1 cellular context compared by ENCODE assay signal in the genomic region with DNA sequence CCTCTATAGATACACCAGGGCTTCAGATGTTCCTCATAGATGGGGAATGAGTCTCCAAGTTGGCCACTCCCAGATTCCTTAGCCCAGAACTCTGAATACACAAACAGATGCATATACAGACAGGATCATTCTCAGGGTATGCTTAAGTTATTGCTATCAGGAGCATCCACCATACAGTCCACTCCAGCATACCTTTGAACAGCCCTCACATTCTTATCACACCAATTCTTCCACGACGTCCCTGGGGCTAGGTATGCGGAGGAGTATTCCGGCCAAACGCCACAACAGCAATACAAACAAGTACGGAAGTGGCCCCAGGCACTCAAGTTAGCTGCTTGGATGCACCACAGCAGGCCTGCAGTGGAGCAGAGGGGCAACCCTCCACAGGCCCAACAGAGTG.
TF ChIP-seq lines count a peak whose summit lies in the region.

No MANE protein-coding gene starts in this region.

TF ChIP-seq in IMR-90, 13 proteins besides CTCF, POLR2A, EP300 and RAD21 (continued from another document):
- TF ChIP-seq, protein P1, sequence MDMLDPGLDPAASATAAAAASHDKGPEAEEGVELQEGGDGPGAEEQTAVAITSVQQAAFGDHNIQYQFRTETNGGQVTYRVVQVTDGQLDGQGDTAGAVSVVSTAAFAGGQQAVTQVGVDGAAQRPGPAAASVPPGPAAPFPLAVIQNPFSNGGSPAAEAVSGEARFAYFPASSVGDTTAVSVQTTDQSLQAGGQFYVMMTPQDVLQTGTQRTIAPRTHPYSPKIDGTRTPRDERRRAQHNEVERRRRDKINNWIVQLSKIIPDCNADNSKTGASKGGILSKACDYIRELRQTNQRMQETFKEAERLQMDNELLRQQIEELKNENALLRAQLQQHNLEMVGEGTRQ (IDR thresholded peaks at IDR 0.05; ENCODE audit: low read depth, low read length), result no peak
- TF ChIP-seq NFE2L2 (IDR thresholded peaks at IDR 0.05; ENCODE audit: low read depth, low read length) (no peak), MAZ (IDR thresholded peaks at IDR 0.05; ENCODE audit: borderline replicate concordance, low read depth, low read length) (no peak), SMC3 (IDR thresholded peaks at IDR 0.05; ENCODE audit: low read depth, low read length) (no peak), FOS (IDR thresholded peaks at IDR 0.05; ENCODE audit: low read depth, low read length) (no peak)
